ENCODE assay signal across 1 cellular context in genomic region chr1:150973826-150974579, GRCh38.
TF ChIP-seq lines count a peak whose summit lies in the region.

No MANE protein-coding gene starts in this region.

TF ChIP-seq in HepG2, 621 proteins besides CTCF, POLR2A, EP300 and RAD21 (continued from another document):
- TF ChIP-seq CAMTA2 (CRISPR knock-in tag; IDR thresholded peaks at IDR 0.05; ENCODE audit: borderline replicate concordance): 0 out of 2 replicates have a peak, but pooled peaks have one; percentile 33
- TF ChIP-seq ZSCAN31 (CRISPR knock-in tag; IDR thresholded peaks at IDR 0.05; ENCODE audit: low read depth): 0 out of 2 replicates have a peak, but pooled peaks have one; percentile 30
